ENCODE assay signal across 9 cellular contexts in genomic region chr1:28591708-28592313, GRCh38. TPM values are rescaled to one million over a fixed set of nuclear protein-coding genes. Genes with fewer than 3 reads are reported as not detected.
A peak's percentile ranks its signal among the peaks of the same experiment; 100 is the strongest.
DNase-seq lines count a peak whose midpoint lies in the region; ATAC-seq and TF ChIP-seq lines count a peak whose summit lies in the region.
"Had no signal": no experiment of that assay in that cellular context is flagged by ENCODE, and none has a peak within 500 bp of the region (broad histone marks: within the 10 kb centered on the region; RNA-seq: fewer than 3 reads in every experiment).

TSS of gene RAB42 (plus strand) at chr1:28592265. CDS start at chr1:28592512, 247 bp downstream.

- H2BK15ac ChIP-seq in H9 (ENCODE audit: low read depth, low read length), result no peak within 1 kb of the TSS

- H4K91ac ChIP-seq in H9 (ENCODE audit: insufficient read length, low read depth, low read length), result no peak within 1 kb of the TSS

- TF ChIP-seq CTCF in H9 (conservative IDR thresholded peaks at IDR 0.05) (no peak), WI38 (IDR thresholded peaks at IDR 0.05; ENCODE audit: low read depth, low read length) (no peak), heart left ventricle (IDR thresholded peaks at IDR 0.05) (no peak)

- no peaks in the 10 kb centered on the region for H3K9me3 ChIP-seq in CD4-positive, alpha-beta memory T cell (ENCODE audit: control insufficient read depth in 1 of 2, low read length in 2 of 2)
- H3K9me3 ChIP-seq in H9 (ENCODE audit: control insufficient read depth, low read depth, low read length) (no peaks in the 10 kb centered on the region), heart left ventricle (no peaks in the 10 kb centered on the region)

- POLR2A ChIA-PET in CD4-positive, alpha-beta memory T cell (lab: Charles Lee; ENCODE audit: partially characterized antibody), result interaction anchor here (0.6 to 3.9 kb wide), 2 partner anchors 11 to 18 kb away, joined by 3 to 42 read pairs; no protein-coding TSS in a partner anchor

- 0 out of 2 replicates have a peak within 1 kb of the TSS, but pooled peaks have one; percentile 58 for H3K14ac ChIP-seq in H9 (ENCODE audit: insufficient read depth, low read length)

- DNase-seq in CD4-positive, alpha-beta memory T cell, result peak in 1 of 5 donors; percentile 12
- DNase-seq in H9 (peak; percentile 66), heart left ventricle (peak in 4 of 5 donors; percentile 30 to 53 (median 46)), posterior vena cava (ENCODE audit: low spot score) (peak; percentile 82)

- H3K79me1 ChIP-seq in H9 (ENCODE audit: insufficient read depth, low read depth, low read length, poor library complexity, severe bottlenecking), result no peaks in the 10 kb centered on the region

- peak within 1 kb of the TSS; percentile 74 for H2AFZ ChIP-seq in H9 (ENCODE audit: low read length)

- intact Hi-C loops in CD4-positive, alpha-beta memory T cell (cut with micrococcal nuclease), result no loop called here
- intact Hi-C loops in heart left ventricle (cut with DNase I) (loop anchor here in 1 of 10 donors (10.0 kb wide), 1 partner anchor 187 kb away; no protein-coding TSS in a partner anchor), posterior vena cava (cut with DNase I) (no loop called here)

- H3K79me2 ChIP-seq in H9 (ENCODE audit: insufficient read depth, low read length), result no peaks in the 10 kb centered on the region

- no peak within 1 kb of the TSS for H3K56ac ChIP-seq in H9 (ENCODE audit: insufficient read length, low read depth, low read length)

- no CpG with 5 or more reads among the region's 13 CpGs for WGBS in H9 (ENCODE audit: extremely low coverage, insufficient read length, low lambda C conversion rate)
- 31 to 45% (median 38%) methylated on average over 8 to 13 of the region's 13 CpGs for WGBS in heart left ventricle, 4 donors

- no peak for TF ChIP-seq POLR2A in heart left ventricle (IDR thresholded peaks at IDR 0.05)

- H3K27me3 Mint-ChIP-seq in CD4-positive, alpha-beta memory T cell, result peaks cover 3 to 4% of the 10 kb centered on the region in 2 donors
- peaks cover 7% of the 10 kb centered on the region for H3K27me3 Mint-ChIP-seq in H9 (ENCODE audit: low read depth)

- no peak within 1 kb of the TSS for H3K23ac ChIP-seq in H9 (ENCODE audit: insufficient read length, low read depth, low read length)

- H3K18ac ChIP-seq in H9 (ENCODE audit: insufficient read length, low read depth, low read length), result peak within 1 kb of the TSS; percentile 21

- H2BK120ac ChIP-seq in H9 (ENCODE audit: low read depth, low read length, poor library complexity, severe bottlenecking), result no peak within 1 kb of the TSS

- peaks cover 0 to 2% (median 0%) of the 10 kb centered on the region in 8 donors for H3K9me3 Mint-ChIP-seq in CD4-positive, alpha-beta memory T cell
- H3K9me3 Mint-ChIP-seq in H9, result no peaks in the 10 kb centered on the region

- CTCF ChIA-PET in CD4-positive, alpha-beta memory T cell (lab: Charles Lee; ENCODE audit: partially characterized antibody), result no interaction called here

- no peak within 1 kb of the TSS for H4K5ac ChIP-seq in H9 (ENCODE audit: insufficient read length, low read depth, low read length)

- H2BK12ac ChIP-seq in H9 (ENCODE audit: insufficient read length, low read depth, low read length), result no peak within 1 kb of the TSS

- H2AK5ac ChIP-seq in H9 (ENCODE audit: insufficient read length, low read length), result no peak within 1 kb of the TSS

- no peaks in the 10 kb centered on the region for H3K36me3 ChIP-seq in CD4-positive, alpha-beta memory T cell (ENCODE audit: insufficient read depth, low read length)
- H3K36me3 ChIP-seq in heart left ventricle, result no peaks in the 10 kb centered on the region

- H3K27me3 ChIP-seq in CD4-positive, alpha-beta memory T cell (ENCODE audit: insufficient read depth, low read length), result peaks cover 4% of the 10 kb centered on the region
- H3K27me3 ChIP-seq in H9 (ENCODE audit: insufficient read depth, low read length) (no peaks in the 10 kb centered on the region), heart left ventricle (no peaks in the 10 kb centered on the region)

- H3K4me3 ChIP-seq in CD4-positive, alpha-beta memory T cell (ENCODE audit: low read length in 2 of 2), result peak within 1 kb of the TSS in 1 of 2 donors; percentile 19
- H3K4me3 ChIP-seq in WI38 (ENCODE audit: low read depth, low read length) (peak within 1 kb of the TSS; percentile 53), heart left ventricle (peak within 1 kb of the TSS; percentile 29 to 69 (median 56))

- H3K27ac ChIP-seq in CD4-positive, alpha-beta memory T cell (ENCODE audit: low read depth, low read length), result no peak within 1 kb of the TSS
- H3K27ac ChIP-seq in H9 (ENCODE audit: insufficient read length, low read depth, low read length), result no peak within 1 kb of the TSS
- H3K27ac ChIP-seq in heart left ventricle, result peak within 1 kb of the TSS in 4 of 12 donors; percentile 0 to 82 (median 42)

- H3K4me1 Mint-ChIP-seq in CD4-positive, alpha-beta memory T cell, result peaks cover 0 to 13% (median 4%) of the 10 kb centered on the region in 4 donors
- H3K4me1 Mint-ChIP-seq in H9, result peaks cover 32 to 33% of the 10 kb centered on the region in 2 experiments

- H2BK20ac ChIP-seq in H9 (ENCODE audit: low read depth, low read length, poor library complexity, severe bottlenecking), result no peak within 1 kb of the TSS

- ATAC-seq in heart left ventricle, result peak; percentile 26 to 78 (median 58)
- ATAC-seq in HG02870 (IDR thresholded peaks at IDR 0.05; ENCODE audit: unreplicated experiment), result no peak
- no peak for ATAC-seq in GM21786 (IDR thresholded peaks at IDR 0.05; ENCODE audit: unreplicated experiment)
- ATAC-seq in GM21515 (IDR thresholded peaks at IDR 0.05; ENCODE audit: unreplicated experiment), result no peak

- no peak within 1 kb of the TSS for H3K4ac ChIP-seq in H9 (ENCODE audit: low read depth, low read length)

- H3K9ac ChIP-seq in H9 (ENCODE audit: extremely low read depth, insufficient read length, low read length), result peak within 1 kb of the TSS; percentile 52

- H2BK5ac ChIP-seq in H9 (ENCODE audit: insufficient read length, low read length), result no peak within 1 kb of the TSS

- H3K27ac Mint-ChIP-seq in CD4-positive, alpha-beta memory T cell, result peak within 1 kb of the TSS in 3 of 7 donors; percentile 47 to 78 (median 57)
- H3K27ac Mint-ChIP-seq in H9, result peak within 1 kb of the TSS in 2 of 3 experiments; percentile 22 to 79; a peak in 3 of 7 replicates

- no peak within 1 kb of the TSS for H4K8ac ChIP-seq in H9 (replicated peaks; ENCODE audit: insufficient read length, low read depth, low read length)

- H3T11ph ChIP-seq in H9 (ENCODE audit: low read length), result no peak within 1 kb of the TSS

- H3K36me3 Mint-ChIP-seq in CD4-positive, alpha-beta memory T cell, result no peaks in the 10 kb centered on the region
- peaks cover 0 to 4% (median 2%) of the 10 kb centered on the region in 3 experiments; a peak in 3 of 7 replicates for H3K36me3 Mint-ChIP-seq in H9 (ENCODE audit: insufficient read depth in 1 of 3, low read depth in 3 of 3)

- H3K23me2 ChIP-seq in H9 (ENCODE audit: insufficient read length, low read depth, low read length, poor library complexity, severe bottlenecking), result peaks cover 5% of the 10 kb centered on the region

- H3K4me2 ChIP-seq in H9 (ENCODE audit: insufficient read depth, insufficient read length, low read length), result peak within 1 kb of the TSS; percentile 75

- peaks cover 4% of the 10 kb centered on the region for H3K4me1 ChIP-seq in CD4-positive, alpha-beta memory T cell (ENCODE audit: insufficient read depth, low read length)
- H3K4me1 ChIP-seq in H9 (ENCODE audit: insufficient read depth, low read length) (peaks cover 3% of the 10 kb centered on the region; the same call in 1 of the 2 replicates), heart left ventricle (peaks cover 0 to 25% (median 4%) of the 10 kb centered on the region in 12 donors)

- no peaks in the 10 kb centered on the region for H4K20me1 ChIP-seq in H9 (ENCODE audit: control insufficient read depth, insufficient read depth, insufficient read length)

- peak within 1 kb of the TSS; percentile 76 to 89 (median 82) for H3K4me3 Mint-ChIP-seq in CD4-positive, alpha-beta memory T cell
- peak within 1 kb of the TSS; percentile 82 to 90 for H3K4me3 Mint-ChIP-seq in H9

RNA-seq across cellular contexts. Expression of gene RAB42, which starts in this region (rescaled TPM):
- total RNA-seq in CD4-positive, alpha-beta memory T cell, result 1 to 10 TPM in 1 of 2 experiments, under 1 TPM in 1; 0.38 to 1.3 TPM
- not detected for polyA plus RNA-seq in CD4-positive, alpha-beta memory T cell
- total RNA-seq in H9 (2021) (13.2 and 15.6 TPM in 2 replicates), heart left ventricle (10 to 100 TPM in 1 of 9 donors, 1 to 10 TPM in 4, under 1 TPM in 4; 0.49 to 13.1 (median 1.2) TPM), posterior vena cava (1 to 10 TPM; 3.5 to 4.2 TPM)
- polyA plus RNA-seq in heart left ventricle, result under 1 TPM; 0.49 to 0.50 TPM
- total RNA-seq: HT1080 had no signal

Comparison
In these comparisons a context has a peak if more than half of its experiments do, and no peak if none do; other contexts are left out.
1. ATAC-seq: peak in heart left ventricle (4 of 4); none in HG02870 (single experiment), GM21786 (single experiment) and GM21515 (single experiment).